Comparison of ENCODE assay signal across 1 cellular context in genomic region chr15:71691322-71691699, GRCh38.
TF ChIP-seq lines count a peak whose summit lies in the region.

No MANE protein-coding gene starts in this region.

TF ChIP-seq in GM23338, 12 proteins besides CTCF, POLR2A, EP300 and RAD21 (continued from another document):
- TF ChIP-seq ZNF462 (CRISPR knock-in tag; IDR thresholded peaks at IDR 0.05) (no peak), STAT1 (IDR thresholded peaks at IDR 0.05; ENCODE audit: unreplicated experiment) (no peak), REST (IDR thresholded peaks at IDR 0.05; ENCODE audit: unreplicated experiment) (no peak), POLR2AphosphoS5 (IDR thresholded peaks at IDR 0.05; ENCODE audit: low read depth) (no peak)
